ENCODE assay signal across 11 cellular contexts in genomic region chr20:41650221-41650948, GRCh38. TPM values are rescaled to one million over a fixed set of nuclear protein-coding genes. Genes with fewer than 3 reads are reported as not detected.
DNase-seq lines count a peak whose midpoint lies in the region; ATAC-seq and TF ChIP-seq lines count a peak whose summit lies in the region.
"Had no signal": no experiment of that assay in that cellular context is flagged by ENCODE, and none has a peak within 500 bp of the region (broad histone marks: within the 10 kb centered on the region; RNA-seq: fewer than 3 reads in every experiment).

No MANE protein-coding gene starts in this region.

- intact Hi-C loops in OCI-LY7 (cut with micrococcal nuclease; ENCODE audit: unreplicated experiment), result no loop called here
- intact Hi-C loops in A673 (cut with micrococcal nuclease; ENCODE audit: unreplicated experiment), result no loop called here

- peak overlapping the region in 2 of 3 experiments; percentile 20 to 60 for H3K27ac Mint-ChIP-seq in nephron
- no peak overlapping the region for H3K27ac Mint-ChIP-seq in stimulated activated naive CD8-positive, alpha-beta T cell treated with anti-CD3 and anti-CD28 coated beads, Interleukin-15, amount 100 ng/mL, for 72 hours

- H3K9me2 ChIP-seq in OCI-LY7 (ENCODE audit: insufficient read depth, low read length), result no peaks in the 10 kb centered on the region

- H3K4me3 ChIP-seq in OCI-LY7 (ENCODE audit: low read depth, low read length, poor library complexity, severe bottlenecking) (no peak overlapping the region), A673 (ENCODE audit: low read depth, low read length, poor library complexity, severe bottlenecking) (no peak overlapping the region)
- H3K4me3 ChIP-seq: BLaER1 treated with 17β-estradiol and CSF1 and Interleukin-3, amounts not matched to agents 10 nM and 100 nM; smooth muscle cell had no signal

- H3K36me3 Mint-ChIP-seq in nephron (ENCODE audit: low read depth), result no peaks in the 10 kb centered on the region
- H3K36me3 Mint-ChIP-seq: naive thymus-derived CD8-positive, alpha-beta T cell had no signal

- peak overlapping the region; percentile 43 for H3K4me2 ChIP-seq in OCI-LY7 (ENCODE audit: low read length)
- H3K4me2 ChIP-seq: BLaER1 treated with 17β-estradiol and CSF1 and Interleukin-3, amounts not matched to agents 10 nM and 100 nM; smooth muscle cell had no signal

- no peaks in the 10 kb centered on the region for H4K20me1 ChIP-seq in OCI-LY7 (ENCODE audit: insufficient read depth, low read length)
- H4K20me1 ChIP-seq: BLaER1 treated with 17β-estradiol and CSF1 and Interleukin-3, amounts not matched to agents 10 nM and 100 nM had no signal

- no peak for ATAC-seq in stimulated activated naive CD8-positive, alpha-beta T cell treated with anti-CD3 and anti-CD28 coated beads, Interleukin-15, amount 100 ng/mL, for 72 hours
- ATAC-seq: naive thymus-derived CD8-positive, alpha-beta T cell had no signal

- H3K27ac ChIP-seq in OCI-LY7 (ENCODE audit: low read depth, low read length, poor library complexity, severe bottlenecking), result peak overlapping the region; percentile 14
- no peak overlapping the region for H3K27ac ChIP-seq in A673 (ENCODE audit: low read depth, low read length, poor library complexity, severe bottlenecking)
- H3K27ac ChIP-seq: BLaER1 treated with 17β-estradiol and CSF1 and Interleukin-3, amounts not matched to agents 10 nM and 100 nM had no signal

- no peaks in the 10 kb centered on the region for H3K79me2 ChIP-seq in OCI-LY7 (ENCODE audit: insufficient read depth, low read depth, low read length)

- POLR2A ChIA-PET in OCI-LY7 (lab: Charles Lee) (interaction anchor here (0.5 to 1.6 kb wide), 3 partner anchors 9 to 26 kb away, joined by 3 read pairs; no protein-coding TSS in a partner anchor), A673 (lab: Charles Lee; ENCODE audit: low non-redundant PET) (no interaction called here)

- peak overlapping the region; percentile 43; the same call in 1 of the 2 replicates for H2AFZ ChIP-seq in OCI-LY7 (ENCODE audit: low read length)

- TF ChIP-seq CTCF in OCI-LY7 (conservative IDR thresholded peaks at IDR 0.05; ENCODE audit: low read length) (no peak), nephron (IDR thresholded peaks at IDR 0.05; ENCODE audit: unreplicated experiment in 3 of 3) (no peak), A673 (conservative IDR thresholded peaks at IDR 0.05; ENCODE audit: low read depth, low read length) (no peak)

- no peak overlapping the region for H3K4me3 Mint-ChIP-seq in nephron
- no peak overlapping the region for H3K4me3 Mint-ChIP-seq in stimulated activated naive CD8-positive, alpha-beta T cell treated with anti-CD3 and anti-CD28 coated beads, Interleukin-15, amount 100 ng/mL, for 72 hours
- H3K4me3 Mint-ChIP-seq: naive thymus-derived CD8-positive, alpha-beta T cell had no signal

- H3K27me3 Mint-ChIP-seq in nephron (ENCODE audit: low read depth), result peaks cover 5% of the 10 kb centered on the region
- peaks cover 15% of the 10 kb centered on the region for H3K27me3 Mint-ChIP-seq in stimulated activated naive CD8-positive, alpha-beta T cell treated with anti-CD3 and anti-CD28 coated beads, Interleukin-15, amount 100 ng/mL, for 72 hours

- no peaks in the 10 kb centered on the region for H3K9me3 Mint-ChIP-seq in nephron
- no peaks in the 10 kb centered on the region for H3K9me3 Mint-ChIP-seq in stimulated activated naive CD8-positive, alpha-beta T cell treated with anti-CD3 and anti-CD28 coated beads, Interleukin-15, amount 100 ng/mL, for 72 hours

- CTCF ChIA-PET in OCI-LY7 (lab: Charles Lee; ENCODE audit: unreplicated experiment) (no interaction called here), A673 (lab: Charles Lee) (no interaction called here)

- peaks cover 17% of the 10 kb centered on the region for H3K4me1 ChIP-seq in OCI-LY7 (ENCODE audit: insufficient read depth, low read length, poor library complexity, severe bottlenecking)
- no peaks in the 10 kb centered on the region for H3K4me1 ChIP-seq in A673 (ENCODE audit: insufficient read depth, low read length, poor library complexity, severe bottlenecking)
- H3K4me1 ChIP-seq: BLaER1 treated with 17β-estradiol and CSF1 and Interleukin-3, amounts not matched to agents 10 nM and 100 nM had no signal

- no peaks in the 10 kb centered on the region for H3K27me3 ChIP-seq in A673 (replicated peaks; ENCODE audit: insufficient read depth, low read depth, low read length, poor library complexity)
- H3K27me3 ChIP-seq: BLaER1 treated with 17β-estradiol and CSF1 and Interleukin-3, amounts not matched to agents 10 nM and 100 nM had no signal

- H3K36me3 ChIP-seq in OCI-LY7 (ENCODE audit: insufficient read depth, low read length) (no peaks in the 10 kb centered on the region), A673 (ENCODE audit: insufficient read depth, low read length, poor library complexity, severe bottlenecking) (no peaks in the 10 kb centered on the region)
- H3K36me3 ChIP-seq: BLaER1 treated with 17β-estradiol and CSF1 and Interleukin-3, amounts not matched to agents 10 nM and 100 nM had no signal

- peak; percentile 37 for DNase-seq in DMS79 (lab: John Stamatoyannopoulos, UW)
- DNase-seq in NCI-H1930 (lab: John Stamatoyannopoulos, UW), result peak; percentile 71 to 73
- DNase-seq in OCI-LY7 (ENCODE audit: low spot score), result peak; percentile 24
- no peak for DNase-seq in GM19238 (ENCODE audit: insufficient read length, low spot score)
- DNase-seq in hepatic stellate cell (ENCODE audit: low spot score), result no peak
- no peak for DNase-seq in A673 (ENCODE audit: low spot score)
- no peak for DNase-seq in stimulated activated naive CD8-positive, alpha-beta T cell treated with anti-CD3 and anti-CD28 coated beads, Interleukin-15, amount 100 ng/mL, for 72 hours
- DNase-seq: naive thymus-derived CD8-positive, alpha-beta T cell had no signal

- H3K4me1 Mint-ChIP-seq in nephron, result peaks cover 5% of the 10 kb centered on the region
- H3K4me1 Mint-ChIP-seq in stimulated activated naive CD8-positive, alpha-beta T cell treated with anti-CD3 and anti-CD28 coated beads, Interleukin-15, amount 100 ng/mL, for 72 hours, result no peaks in the 10 kb centered on the region
- H3K4me1 Mint-ChIP-seq: naive thymus-derived CD8-positive, alpha-beta T cell had no signal

- no TSS peak for BruUV-seq in OCI-LY7 (replicated peaks; lab: Mats Ljungman, UMichigan)
- BruUV-seq in A673 (replicated peaks; lab: Mats Ljungman, UMichigan), result no TSS peak

- no peaks in the 10 kb centered on the region for H3K9me3 ChIP-seq in OCI-LY7 (ENCODE audit: low read length)
- no peaks in the 10 kb centered on the region for H3K9me3 ChIP-seq in A673 (ENCODE audit: low read depth, low read length, poor library complexity, severe bottlenecking)
- H3K9me3 ChIP-seq: BLaER1 treated with 17β-estradiol and CSF1 and Interleukin-3, amounts not matched to agents 10 nM and 100 nM had no signal

RNA-seq across cellular contexts. Expression of gene CHD6, which starts 32.2 kb away (rescaled TPM):
- total RNA-seq in OCI-LY7 (2014; rRNA removed; shearing (Covaris generic)), result 26.9 and 38.6 TPM in 2 replicates
- total RNA-seq in OCI-LY7 (2022), result 45.7 and 55.4 TPM in 2 replicates
- 46.7 and 58.0 TPM in 2 replicates for total RNA-seq in A673 (2021)

Comparison
In these comparisons a context has a peak if more than half of its experiments do, and no peak if none do; other contexts are left out.
1. DNase-seq: peak in DMS79 (single experiment), NCI-H1930 (2 of 2) and OCI-LY7 (single experiment); none in GM19238 (single experiment), hepatic stellate cell (single experiment), A673 (single experiment) and stimulated activated naive CD8-positive, alpha-beta T cell treated with anti-CD3 and anti-CD28 coated beads, Interleukin-15, amount 100 ng/mL, for 72 hours (0 of 2).
2. H3K27ac Mint-ChIP-seq: peak in nephron (2 of 3); none in stimulated activated naive CD8-positive, alpha-beta T cell treated with anti-CD3 and anti-CD28 coated beads, Interleukin-15, amount 100 ng/mL, for 72 hours (0 of 2).